ENCODE assay signal across 16 cellular contexts in the genomic region with DNA sequence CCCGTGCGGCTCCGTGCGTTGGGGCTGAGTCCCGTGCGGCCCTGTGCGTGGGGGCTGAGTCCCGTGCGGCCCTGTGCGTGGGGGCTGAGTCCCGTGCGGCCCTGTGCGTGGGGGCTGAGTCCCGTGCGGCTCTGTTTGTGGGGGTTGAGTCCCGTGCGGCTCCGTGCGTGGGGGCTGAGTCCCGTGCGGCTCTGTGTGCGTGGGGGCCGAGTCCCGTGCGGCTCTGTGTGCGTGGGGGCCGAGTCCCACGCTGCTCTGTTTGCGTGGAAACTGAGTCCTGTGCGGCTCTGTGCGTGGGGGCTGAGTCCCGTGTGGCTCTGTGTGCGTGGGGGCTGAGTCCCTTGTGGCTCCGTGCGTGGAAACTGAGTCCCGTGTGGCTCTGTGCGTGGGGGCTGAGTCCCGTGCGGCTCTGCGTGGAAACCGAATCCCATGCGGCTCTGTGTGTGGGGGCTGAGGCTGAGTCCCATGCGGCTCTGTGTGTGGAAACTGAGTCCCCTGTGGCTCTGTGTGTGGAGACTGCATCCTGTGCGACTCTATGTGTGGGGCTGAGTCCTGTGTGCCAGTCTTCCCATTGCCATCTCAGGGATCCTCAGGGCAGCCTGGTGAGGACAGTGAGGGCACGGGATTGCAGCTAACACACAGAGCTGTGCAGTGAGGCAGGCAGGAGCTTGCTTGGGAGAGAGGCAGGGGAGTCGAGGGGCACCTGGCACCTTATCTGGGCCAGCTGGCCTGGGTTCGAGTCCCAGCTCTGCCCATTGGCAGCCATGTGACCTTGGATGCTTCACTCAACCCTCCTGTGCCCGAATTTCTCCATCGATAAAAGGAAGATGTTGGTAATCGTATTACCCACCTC. TPM values are rescaled to one million over a fixed set of nuclear protein-coding genes. Genes with fewer than 3 reads are reported as not detected.
DNase-seq lines count a peak whose midpoint lies in the region; FAIRE-seq and TF ChIP-seq lines count a peak whose summit lies in the region.
"Had no signal": no experiment of that assay in that cellular context is flagged by ENCODE, and none has a peak within 500 bp of the region (broad histone marks: within the 10 kb centered on the region; RNA-seq: fewer than 3 reads in every experiment).

No MANE protein-coding gene starts in this region.

- no peak overlapping the region for H2BK120ac ChIP-seq in mesenchymal stem cell (ENCODE audit: low read depth, low read length)

- DNase-seq in activated CD8-positive, alpha-beta memory T cell treated with anti-CD3 and anti-CD28 coated beads for 24 hours: peak; percentile 49
- no peak for DNase-seq in activated CD8-positive, alpha-beta memory T cell treated with anti-CD3 and anti-CD28 coated beads, Interleukin-2, amount 50 U/mL, for 4 hours
- DNase-seq in astrocyte (ENCODE audit: low read depth) (no peak), islet precursor cell (peak; percentile 6), spleen (peak; percentile 25), mesenchymal stem cell (no peak), NCI-H2171 (lab: John Stamatoyannopoulos, UW) (no peak), GOT3 (lab: John Stamatoyannopoulos, UW) (no peak)
- DNase-seq: DMS53, KG1, NCI-H1048, NCI-H226, NCI-H526 treated with DMSO at 0.1 percent for 48 hours, OCI-M1, RPMI8226 had no signal

- no peak overlapping the region for H2AK5ac ChIP-seq in mesenchymal stem cell (ENCODE audit: low read length, severe bottlenecking)

- no peak overlapping the region for H3K27ac ChIP-seq in astrocyte (ENCODE audit: low read depth, low read length)
- H3K27ac ChIP-seq in spleen: no peak overlapping the region
- no peak overlapping the region for H3K27ac ChIP-seq in mesenchymal stem cell (ENCODE audit: low read length, poor library complexity, severe bottlenecking)
- H3K27ac ChIP-seq: C4-2B had no signal

- TF ChIP-seq POLR2A in spleen (IDR thresholded peaks at IDR 0.05): no peak

- 89 to 94% (median 91%) methylated on average over 27 to 50 of the region's 50 CpGs for WGBS in spleen, 5 donors
- WGBS in mesenchymal stem cell: 93% methylated on average over 50 of the region's 50 CpGs

- H4K91ac ChIP-seq in mesenchymal stem cell (ENCODE audit: low read length): no peak overlapping the region

- H3K9me3 ChIP-seq in astrocyte (ENCODE audit: insufficient read depth, low read depth, low read length) (no peaks in the 10 kb centered on the region), spleen (no peaks in the 10 kb centered on the region), mesenchymal stem cell (ENCODE audit: control insufficient read depth, low read length) (no peaks in the 10 kb centered on the region)

- no peak overlapping the region for H4K8ac ChIP-seq in mesenchymal stem cell (ENCODE audit: low read length)

- H3K36me3 ChIP-seq in astrocyte (ENCODE audit: insufficient read depth, low read length) (no peaks in the 10 kb centered on the region), spleen (no peaks in the 10 kb centered on the region), mesenchymal stem cell (ENCODE audit: control insufficient read depth in 1 of 2, insufficient read depth in 2 of 2, low read depth in 1 of 2, low read length in 2 of 2) (no peaks in the 10 kb centered on the region)

- H3K79me1 ChIP-seq in mesenchymal stem cell (replicated peaks; ENCODE audit: low read length, poor library complexity, severe bottlenecking): no peaks in the 10 kb centered on the region

- TF ChIP-seq CTCF in astrocyte (IDR thresholded peaks at IDR 0.05; ENCODE audit: insufficient read depth, low read depth, low read length): no peak
- TF ChIP-seq CTCF in spleen (IDR thresholded peaks at IDR 0.05 in 8 of 11, conservative IDR thresholded peaks at IDR 0.05 in 3 of 11): no peak

- H3K4me2 ChIP-seq in astrocyte (ENCODE audit: low read length) (no peak overlapping the region), mesenchymal stem cell (ENCODE audit: low read length, poor library complexity, severe bottlenecking) (no peak overlapping the region)

- H3K23ac ChIP-seq in mesenchymal stem cell (ENCODE audit: low read length in 2 of 2): no peak overlapping the region

- no peaks in the 10 kb centered on the region for H3K27me3 Mint-ChIP-seq in astrocyte (ENCODE audit: low read depth, unreplicated experiment)

- peak overlapping the region; percentile 26 for H3K27ac Mint-ChIP-seq in astrocyte (ENCODE audit: unreplicated experiment)

- H3K36me3 Mint-ChIP-seq in astrocyte (ENCODE audit: low read depth, unreplicated experiment): peaks cover 7% of the 10 kb centered on the region

- no peak overlapping the region for H2BK12ac ChIP-seq in mesenchymal stem cell (ENCODE audit: low read length in 2 of 2)

- H2BK15ac ChIP-seq in mesenchymal stem cell (ENCODE audit: low read depth, poor library complexity, severe bottlenecking): no peak overlapping the region

- peaks cover 4% of the 10 kb centered on the region for H4K20me1 ChIP-seq in astrocyte (ENCODE audit: insufficient read depth, low read length)

- no peak overlapping the region for H3K4ac ChIP-seq in mesenchymal stem cell (ENCODE audit: low read depth in 1 of 2, low read length in 2 of 2)

- peaks cover 2% of the 10 kb centered on the region for H3K79me2 ChIP-seq in astrocyte (ENCODE audit: insufficient read depth, low read length)

- H3K4me1 Mint-ChIP-seq in astrocyte (ENCODE audit: low read depth, unreplicated experiment): peaks cover 64% of the 10 kb centered on the region

- no peak overlapping the region for H2AFZ ChIP-seq in astrocyte (ENCODE audit: low read depth, low read length)
- H2AFZ ChIP-seq in mesenchymal stem cell (ENCODE audit: low read depth, low read length): no peak overlapping the region

- intact Hi-C loops in spleen (cut with DNase I; ENCODE audit: low total_unique reads): no loop called here

- H3K14ac ChIP-seq in mesenchymal stem cell (ENCODE audit: low read length in 2 of 2): no peak overlapping the region

- H3K9me3 Mint-ChIP-seq in astrocyte (ENCODE audit: unreplicated experiment): no peaks in the 10 kb centered on the region

- H3K4me1 ChIP-seq in astrocyte (ENCODE audit: insufficient read depth, low read length): peaks cover 15% of the 10 kb centered on the region
- H3K4me1 ChIP-seq in spleen: peaks cover 26 to 56% (median 43%) of the 10 kb centered on the region in 6 donors
- H3K4me1 ChIP-seq in mesenchymal stem cell (ENCODE audit: control insufficient read depth, insufficient read depth, low read depth, low read length): peaks cover 2% of the 10 kb centered on the region

- no peak overlapping the region for H3K4me3 ChIP-seq in astrocyte (ENCODE audit: insufficient read depth, low read depth, low read length)
- H3K4me3 ChIP-seq in spleen: no peak overlapping the region
- no peak overlapping the region for H3K4me3 ChIP-seq in mesenchymal stem cell (ENCODE audit: insufficient read depth in 1 of 2, low read depth in 1 of 2, low read length in 2 of 2)

- H3K9ac ChIP-seq in astrocyte (ENCODE audit: low read length): no peak overlapping the region
- H3K9ac ChIP-seq in mesenchymal stem cell (ENCODE audit: low read length): no peak overlapping the region

- H3K27me3 ChIP-seq in astrocyte (ENCODE audit: insufficient read depth, low read length) (no peaks in the 10 kb centered on the region), spleen (replicated peaks in 1 of 7) (no peaks in the 10 kb centered on the region), mesenchymal stem cell (ENCODE audit: control insufficient read depth in 1 of 2, insufficient read depth in 1 of 2, low read length in 2 of 2) (peaks cover 9 to 47% of the 10 kb centered on the region in 2 experiments)

- no peak overlapping the region for H3K4me3 Mint-ChIP-seq in astrocyte (ENCODE audit: unreplicated experiment)

- FAIRE-seq in astrocyte (lab: Jason Lieb, UNC): no peak

- no peak overlapping the region for H3K18ac ChIP-seq in mesenchymal stem cell (ENCODE audit: low read depth in 1 of 2, low read length in 2 of 2)

- H2BK5ac ChIP-seq in mesenchymal stem cell (ENCODE audit: low read depth, low read length, poor library complexity, severe bottlenecking): no peak overlapping the region

RNA-seq across cellular contexts. Expression of gene LDLRAD4, which starts 44.5 kb away (rescaled TPM):
- 26.0 and 40.1 TPM in 2 replicates for total RNA-seq in astrocyte
- total RNA-seq in spleen: 10 to 100 TPM; 34.2 to 80.8 (median 57.8) TPM
- polyA plus RNA-seq in spleen: 1 to 10 TPM; 4.5 to 6.2 (median 5.2) TPM
- polyA plus RNA-seq in mesenchymal stem cell (2013, experiment 1 of 2): 0.23 TPM
- polyA plus RNA-seq in mesenchymal stem cell (2013, experiment 2 of 2): 0.41 TPM

Comparison
In these comparisons a context has a peak if more than half of its experiments do, and no peak if none do; other contexts are left out.
1. DNase-seq: peak in activated CD8-positive, alpha-beta memory T cell treated with anti-CD3 and anti-CD28 coated beads for 24 hours (single experiment), islet precursor cell (single experiment) and spleen (single experiment); none in activated CD8-positive, alpha-beta memory T cell treated with anti-CD3 and anti-CD28 coated beads, Interleukin-2, amount 50 U/mL, for 4 hours (single experiment), astrocyte (single experiment), mesenchymal stem cell (single experiment), NCI-H2171 (single experiment) and GOT3 (single experiment).